ENCODE assay signal across 9 cellular contexts in the genomic region with DNA sequence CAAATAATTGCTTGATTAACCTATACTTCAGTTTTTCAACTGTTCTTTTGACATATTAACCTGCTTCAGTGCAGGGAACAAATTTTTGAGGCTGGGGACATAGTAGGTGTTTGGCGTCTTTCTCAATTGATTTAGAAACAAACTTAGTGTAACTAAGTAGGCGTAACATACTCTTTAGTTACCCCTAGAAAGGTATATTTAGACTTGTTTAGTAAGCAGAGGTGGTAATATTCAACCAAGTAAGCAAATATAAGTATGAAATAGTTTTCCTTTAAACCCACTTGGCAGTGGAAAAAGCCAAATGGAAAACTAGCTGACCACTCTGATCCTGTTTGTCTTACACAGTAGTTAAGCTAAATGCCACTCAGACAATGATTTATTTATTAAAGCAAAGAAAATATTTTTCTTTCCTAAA.
DNase-seq lines count a peak whose midpoint lies in the region; ATAC-seq and TF ChIP-seq lines count a peak whose summit lies in the region.
"Had no signal": no experiment of that assay in that cellular context is flagged by ENCODE, and none has a peak within 500 bp of the region (broad histone marks: within the 10 kb centered on the region; RNA-seq: fewer than 3 reads in every experiment).

No MANE protein-coding gene starts in this region.

- H3K4me1 ChIP-seq in prostate gland (replicated peaks) = peaks cover 11% of the 10 kb centered on the region
- H3K4me1 ChIP-seq in mucosa of descending colon (ENCODE audit: low read depth) = peaks cover 24% of the 10 kb centered on the region

- peak; percentile 45 for ATAC-seq in GM18498 (IDR thresholded peaks at IDR 0.05; ENCODE audit: unreplicated experiment)
- peak; percentile 44 for ATAC-seq in HG02885 (IDR thresholded peaks at IDR 0.05; ENCODE audit: poor library complexity, unreplicated experiment)
- no peak for ATAC-seq in mucosa of descending colon

- peak overlapping the region; percentile 11 to 12 for H3K4me3 ChIP-seq in prostate gland
- H3K4me3 ChIP-seq in mucosa of descending colon = no peak overlapping the region

- no peak for TF ChIP-seq POLR2A in prostate gland (IDR thresholded peaks at IDR 0.05)

- H3K27me3 ChIP-seq in prostate gland (replicated peaks; ENCODE audit: insufficient read depth) = no peaks in the 10 kb centered on the region

- in situ Hi-C loops in GM13977 (cut with MboI; ENCODE audit: low pct_unique_long_range_greater_than_20kb, low sequenced_read_pairs, unreplicated experiment) = no loop called here

- H3K36me3 ChIP-seq in prostate gland (no peaks in the 10 kb centered on the region), mucosa of descending colon (ENCODE audit: low read depth) (no peaks in the 10 kb centered on the region)

- 80% methylated on average over 2 of the region's 2 CpGs for WGBS in prostate gland

- H3K9me3 ChIP-seq in prostate gland = no peaks in the 10 kb centered on the region
- no peaks in the 10 kb centered on the region for H3K9me3 ChIP-seq in mucosa of descending colon

- intact Hi-C loops in prostate gland (cut with DNase I) = loop anchor here (10.0 kb wide), 1 partner anchor 77 kb away; no protein-coding TSS in a partner anchor
- intact Hi-C loops in mucosa of descending colon (cut with DNase I, micrococcal nuclease) = no loop called here

- DNase-seq in prostate gland (ENCODE audit: low spot score) (no peak), mucosa of descending colon (no peak), GM13977 (ENCODE audit: low spot score) (no peak), NCI-H1105 (lab: John Stamatoyannopoulos, UW) (no peak)
- DNase-seq in activated CD4-positive, CD25-positive, alpha-beta regulatory T cell treated with anti-CD3 and anti-CD28 coated beads, Interleukin-2, amount 50 U/mL, for 72 hours = no peak
- DNase-seq: stimulated activated naive CD4-positive, alpha-beta T cell had no signal

- peak overlapping the region; percentile 6 for H3K27ac ChIP-seq in cingulate gyrus (ENCODE audit: low read depth, low read length)
- peak overlapping the region; percentile 41 to 56 for H3K27ac ChIP-seq in prostate gland

- TF ChIP-seq CTCF in prostate gland (IDR thresholded peaks at IDR 0.05) = no peak
- TF ChIP-seq CTCF in mucosa of descending colon (IDR thresholded peaks at IDR 0.05) = no peak
- no peak for TF ChIP-seq CTCF in GM13977 (IDR thresholded peaks at IDR 0.05; ENCODE audit: extremely low read depth, insufficient read depth, missing control alignments)
